ENCODE assay signal across 26 cellular contexts in genomic region chr5:159799701-159800100, GRCh38.
"Had no signal": no experiment of that assay in that cellular context is flagged by ENCODE, and none has a peak within 500 bp of the region (broad histone marks: within the 10 kb centered on the region; RNA-seq: fewer than 3 reads in every experiment).

No MANE protein-coding gene starts in this region.

- H3K4me1 ChIP-seq: colonic mucosa, foreskin keratinocyte, gastroesophageal sphincter, lower lobe of right lung had no signal

- H3K27ac Mint-ChIP-seq: dendritic cell treated with granulocyte-macrophage colony-stimulating factor and Interleukin-4, amounts not matched to agents 40 ng/mL and 50 ng/mL, for 4 days; effector memory CD8-positive, alpha-beta T cell; endodermal cell; immature natural killer cell; mesothelial cell of epicardium; naive B cell had no signal

- H3K9me3 ChIP-seq: colonic mucosa, gastroesophageal sphincter, heart left ventricle, lower lobe of right lung, mucosa of descending colon had no signal

- H3K36me3 Mint-ChIP-seq: immature natural killer cell, mesothelial cell of epicardium, naive B cell had no signal

- H3K79me2 ChIP-seq: hepatocyte had no signal

- H3K27me3 ChIP-seq: colonic mucosa, foreskin keratinocyte, gastroesophageal sphincter, heart left ventricle, hepatocyte had no signal

- H3K36me3 ChIP-seq: colonic mucosa, gastroesophageal sphincter, heart left ventricle, lower lobe of right lung had no signal

- H3K27ac ChIP-seq: colonic mucosa, epithelial cell of prostate, foreskin keratinocyte, gastroesophageal sphincter, heart left ventricle, hepatocyte, lower lobe of right lung had no signal

- H3K4me3 ChIP-seq: colonic mucosa, gastroesophageal sphincter, heart left ventricle, hepatocyte, lower lobe of right lung, mucosa of descending colon had no signal

- H3K4me2 ChIP-seq: hepatocyte had no signal

- ATAC-seq: effector memory CD8-positive, alpha-beta T cell; esophagus mucosa; foreskin keratinocyte; gastroesophageal sphincter; heart left ventricle; left colon; left lobe of liver; left ventricle myocardium superior; lower lobe of right lung; mucosa of descending colon had no signal

- H3K4me1 Mint-ChIP-seq: endodermal cell, immature natural killer cell had no signal

- H3K27me3 Mint-ChIP-seq: dendritic cell treated with granulocyte-macrophage colony-stimulating factor and Interleukin-4, amounts not matched to agents 40 ng/mL and 50 ng/mL, for 4 days had no signal

- H3K9me3 Mint-ChIP-seq: dendritic cell treated with granulocyte-macrophage colony-stimulating factor and Interleukin-4, amounts not matched to agents 40 ng/mL and 50 ng/mL, for 4 days; effector memory CD8-positive, alpha-beta T cell; endodermal cell; mesothelial cell of epicardium; naive B cell had no signal

- DNase-seq: colonic mucosa; cortex of kidney; effector CD8-positive, alpha-beta T cell; effector memory CD8-positive, alpha-beta T cell; endodermal cell; erythroblast; foreskin keratinocyte; heart left ventricle; hypothalamus; immature natural killer cell; islet precursor cell; kidney; kidney glomerular epithelial cell; left colon; left ventricle myocardium superior; lower lobe of right lung; mesenchymal stem cell; mucosa of descending colon; naive B cell had no signal

- H2AFZ ChIP-seq: hepatocyte had no signal

- H3K4me3 Mint-ChIP-seq: dendritic cell treated with granulocyte-macrophage colony-stimulating factor and Interleukin-4, amounts not matched to agents 40 ng/mL and 50 ng/mL, for 4 days; effector memory CD8-positive, alpha-beta T cell; endodermal cell; immature natural killer cell; mesothelial cell of epicardium; naive B cell had no signal
